17 cellular contexts compared by ENCODE assay signal in the genomic region with DNA sequence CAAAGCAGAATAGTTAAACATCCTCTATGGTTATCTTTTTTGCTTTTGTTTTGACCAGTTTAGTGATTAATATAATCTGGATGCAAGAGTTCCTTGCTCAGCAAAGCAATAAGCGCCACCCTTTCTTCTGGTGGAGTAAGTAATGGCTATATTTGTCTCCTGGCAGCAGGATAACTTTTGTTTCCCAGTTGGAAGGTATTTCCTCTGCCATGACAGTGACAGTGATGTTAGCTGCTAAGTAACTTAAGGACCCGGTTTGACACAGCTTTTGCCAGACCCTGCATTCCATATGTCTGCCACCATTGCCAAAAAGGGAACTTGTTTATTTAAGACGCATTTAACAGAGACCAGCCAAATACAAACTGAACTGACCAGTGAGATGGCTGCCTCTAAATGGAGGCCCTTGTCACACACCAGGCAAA.
DNase-seq lines count a peak whose midpoint lies in the region; ATAC-seq and TF ChIP-seq lines count a peak whose summit lies in the region.
"Had no signal": no experiment of that assay in that cellular context is flagged by ENCODE, and none has a peak within 500 bp of the region (broad histone marks: within the 10 kb centered on the region; RNA-seq: fewer than 3 reads in every experiment).

No MANE protein-coding gene starts in this region.

- no peak for TF ChIP-seq POLR2A in prostate gland (IDR thresholded peaks at IDR 0.05)

- intact Hi-C loops in left lung (cut with DNase I) (no loop called here), prostate gland (cut with DNase I) (no loop called here)

- H3K9me3 ChIP-seq in left lung: no peaks in the 10 kb centered on the region
- H3K9me3 ChIP-seq in skeletal muscle tissue (ENCODE audit: control insufficient read depth in 3 of 3, low read length in 3 of 3): no peaks in the 10 kb centered on the region
- H3K9me3 ChIP-seq in prostate gland: no peaks in the 10 kb centered on the region

- peak; percentile 38 for DNase-seq in DMS 273 (lab: John Stamatoyannopoulos, UW; ENCODE audit: unreplicated experiment)
- no peak for DNase-seq in DMS 273 treated with DMSO at 0.1 percent for 48 hours (lab: John Stamatoyannopoulos, UW)
- DNase-seq in fibroblast of gingiva (ENCODE audit: low read depth): peak; percentile 12
- no peak for DNase-seq in left lung
- DNase-seq in pons (ENCODE audit: low spot score): no peak
- no peak for DNase-seq in prostate gland (ENCODE audit: low spot score)
- DNase-seq in activated CD8-positive, alpha-beta memory T cell treated with anti-CD3 and anti-CD28 coated beads, Interleukin-2, amount 50 U/mL, for 4 hours: no peak
- DNase-seq: activated CD4-positive, CD25-positive, alpha-beta regulatory T cell; activated naive CD8-positive, alpha-beta T cell treated with anti-CD3 and anti-CD28 coated beads for 36 hours; CD8-positive, alpha-beta T cell; erythroblast; NCI-H1417 treated with DMSO at 0.1 percent for 48 hours; NCI-H510A treated with DMSO at 0.1 percent for 48 hours; PC-9 had no signal

- H3K27ac ChIP-seq in left lung: peak overlapping the region; percentile 36 to 38
- peak overlapping the region; percentile 14 for H3K27ac ChIP-seq in skeletal muscle tissue (ENCODE audit: low read depth, low read length)
- no peak overlapping the region for H3K27ac ChIP-seq in prostate gland
- H3K27ac ChIP-seq: 22Rv1, KMS-11, PC-9 had no signal

- H3K9ac ChIP-seq in skeletal muscle tissue (ENCODE audit: low read depth in 1 of 3, low read length in 3 of 3): no peak overlapping the region
- H3K9ac ChIP-seq: KMS-11 had no signal

- TF ChIP-seq CTCF in left lung (IDR thresholded peaks at IDR 0.05) (no peak), prostate gland (IDR thresholded peaks at IDR 0.05) (no peak)

- peaks cover 3 to 13% of the 10 kb centered on the region in 2 donors for H3K4me1 ChIP-seq in left lung
- peaks cover 2 to 4% (median 4%) of the 10 kb centered on the region in 3 donors for H3K4me1 ChIP-seq in skeletal muscle tissue (ENCODE audit: control insufficient read depth in 3 of 3, insufficient read depth in 3 of 3, low read length in 3 of 3)
- no peaks in the 10 kb centered on the region for H3K4me1 ChIP-seq in prostate gland (replicated peaks)

- H3K27me3 ChIP-seq in left lung (no peaks in the 10 kb centered on the region), skeletal muscle tissue (ENCODE audit: control insufficient read depth in 3 of 3, insufficient read depth in 3 of 3, low read length in 3 of 3) (no peaks in the 10 kb centered on the region), prostate gland (replicated peaks; ENCODE audit: insufficient read depth) (no peaks in the 10 kb centered on the region)

- 15% methylated on average over 3 of the region's 3 CpGs for WGBS in prostate gland

- peak; percentile 58 for ATAC-seq in left lung
- ATAC-seq: CD8-positive, alpha-beta T cell had no signal

- no peak overlapping the region for H3K4me3 ChIP-seq in left lung
- no peak overlapping the region for H3K4me3 ChIP-seq in skeletal muscle tissue (ENCODE audit: low read length in 3 of 3)
- no peak overlapping the region for H3K4me3 ChIP-seq in prostate gland
- H3K4me3 ChIP-seq: PC-9 had no signal

- H3K36me3 ChIP-seq in left lung (no peaks in the 10 kb centered on the region), skeletal muscle tissue (ENCODE audit: control insufficient read depth in 3 of 3, insufficient read depth in 3 of 3, low read length in 3 of 3) (no peaks in the 10 kb centered on the region), prostate gland (no peaks in the 10 kb centered on the region)

Comparison
In these comparisons a context has a peak if more than half of its experiments do, and no peak if none do; other contexts are left out.
1. DNase-seq: peak in DMS 273 (single experiment) and fibroblast of gingiva (single experiment); none in DMS 273 treated with DMSO at 0.1 percent for 48 hours (single experiment), left lung (0 of 2), pons (single experiment), prostate gland (single experiment) and activated CD8-positive, alpha-beta memory T cell treated with anti-CD3 and anti-CD28 coated beads, Interleukin-2, amount 50 U/mL, for 4 hours (single experiment).
2. H3K27ac ChIP-seq: peak in left lung (2 of 2) and skeletal muscle tissue (single experiment); none in prostate gland (0 of 2).